10 cellular contexts compared by ENCODE assay signal in the genomic region with DNA sequence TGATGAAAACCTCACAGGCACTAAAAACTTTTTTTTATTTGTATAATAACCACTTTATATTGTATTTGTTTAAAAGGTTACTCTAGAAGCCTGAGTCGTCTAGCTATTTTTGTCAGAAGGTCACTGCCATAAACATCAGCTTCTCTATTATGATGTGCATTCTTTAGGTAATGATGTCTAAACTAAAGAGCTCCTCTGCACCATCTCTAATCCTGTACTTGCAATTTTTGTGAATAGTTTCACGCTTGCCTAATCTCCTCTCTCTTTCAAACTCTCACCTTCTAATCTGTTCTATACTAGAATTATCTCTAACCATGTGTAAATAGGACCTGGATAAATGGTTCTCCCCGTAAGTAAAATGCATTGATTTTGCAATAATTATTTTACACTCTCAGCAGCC.
"Had no signal": no experiment of that assay in that cellular context is flagged by ENCODE, and none has a peak within 500 bp of the region (broad histone marks: within the 10 kb centered on the region; RNA-seq: fewer than 3 reads in every experiment).

No MANE protein-coding gene starts in this region.

- H2AFZ ChIP-seq: GM23338 had no signal

- DNase-seq: H9, HCEC 1CT, HFFc6, KBM-7 had no signal

- H3K27me3 Mint-ChIP-seq: IgD-negative memory B cell had no signal

- H3K4me1 Mint-ChIP-seq: GM23338, H9 had no signal

- H3K27ac ChIP-seq: HL-60 had no signal

- FAIRE-seq: H1, H54, HepG2 had no signal

- H3K4me3 ChIP-seq: GM23338 had no signal

- H3K4me3 Mint-ChIP-seq: GM23338, H9, HFFc6 had no signal

- H3K9me3 Mint-ChIP-seq: GM23338, H9, HFFc6, IgD-negative memory B cell had no signal

- ATAC-seq: GM23338, HepG2 had no signal

- H3K36me3 Mint-ChIP-seq: IgD-negative memory B cell had no signal

- H3K4me2 ChIP-seq: GM23338 had no signal

- H3K27ac Mint-ChIP-seq: GM23338, H9, HFFc6 had no signal
